Comparison of ENCODE assay signal across 10 cellular contexts in the genomic region with DNA sequence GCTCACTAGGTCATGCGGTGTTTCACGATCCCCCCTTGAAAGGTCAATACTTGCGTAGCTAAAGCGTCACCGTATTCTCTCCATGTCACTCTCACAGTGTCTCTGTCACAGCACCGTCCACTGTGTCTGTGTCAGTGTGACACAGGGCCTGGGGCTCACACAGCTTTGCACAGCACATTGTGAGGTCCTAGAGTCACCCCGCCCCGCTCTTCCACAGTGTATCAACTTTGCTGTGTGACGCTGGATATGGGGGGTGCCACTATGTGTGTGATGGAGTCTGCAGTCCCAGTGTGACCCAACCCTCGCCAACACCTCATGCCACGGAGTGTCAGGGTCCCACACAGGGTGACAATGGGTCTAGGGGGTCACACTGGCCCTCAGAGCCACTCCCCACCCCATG. TPM values are rescaled to one million over a fixed set of nuclear protein-coding genes. Genes with fewer than 3 reads are reported as not detected.
A peak's percentile ranks its signal among the peaks of the same experiment; 100 is the strongest.
DNase-seq lines count a peak whose midpoint lies in the region; ATAC-seq and TF ChIP-seq lines count a peak whose summit lies in the region.
"Had no signal": no experiment of that assay in that cellular context is flagged by ENCODE, and none has a peak within 500 bp of the region (broad histone marks: within the 10 kb centered on the region; RNA-seq: fewer than 3 reads in every experiment).

No MANE protein-coding gene starts in this region.

- intact Hi-C loops in colonic mucosa (cut with DNase I), result loop anchor here (10.0 kb wide), 1 partner anchor 56 kb away; no protein-coding TSS in a partner anchor

- TF ChIP-seq CTCF in colonic mucosa (IDR thresholded peaks at IDR 0.05) (no peak), type B pancreatic cell (conservative IDR thresholded peaks at IDR 0.05) (no peak), foreskin keratinocyte (conservative IDR thresholded peaks at IDR 0.05) (no peak)

- H3K36me3 ChIP-seq in colonic mucosa (no peaks in the 10 kb centered on the region), mesodermal cell (ENCODE audit: control insufficient read depth, insufficient read depth, low read length) (no peaks in the 10 kb centered on the region)
- H3K36me3 ChIP-seq: SJCRH30 had no signal

- peaks cover 60% of the 10 kb centered on the region for H3K27me3 Mint-ChIP-seq in activated T-cell treated with anti-CD3 and anti-CD28 coated beads, Interleukin-2, amount 50 U/mL, for 24 hours
- peaks cover 68% of the 10 kb centered on the region for H3K27me3 Mint-ChIP-seq in type B pancreatic cell

- H3K36me3 Mint-ChIP-seq in activated T-cell treated with anti-CD3 and anti-CD28 coated beads, Interleukin-2, amount 50 U/mL, for 24 hours (ENCODE audit: low read depth), result no peaks in the 10 kb centered on the region
- H3K36me3 Mint-ChIP-seq in type B pancreatic cell, result no peaks in the 10 kb centered on the region

- H3K9me3 ChIP-seq in colonic mucosa (no peaks in the 10 kb centered on the region), mesodermal cell (ENCODE audit: control insufficient read depth, low read length) (no peaks in the 10 kb centered on the region)
- H3K9me3 ChIP-seq: body of pancreas, SJCRH30 had no signal

- DNase-seq in activated T-cell treated with anti-CD3 and anti-CD28 coated beads, Interleukin-2, amount 50 U/mL, for 24 hours, result no peak
- no peak for DNase-seq in activated T-cell treated with anti-CD3 and anti-CD28 coated beads, Interleukin-2, amount 50 U/mL, for 48 hours
- DNase-seq in colonic mucosa (no peak), type B pancreatic cell (ENCODE audit: extremely low spot score, unreplicated experiment) (no peak), NCI-H345 treated with DMSO at 0.1 percent for 48 hours (lab: John Stamatoyannopoulos, UW; ENCODE audit: unreplicated experiment) (no peak), foreskin keratinocyte (no peak), medulla oblongata (ENCODE audit: extremely low spot score) (no peak)
- DNase-seq: SJCRH30 had no signal

- H3K4me3 ChIP-seq in colonic mucosa (peak overlapping the region; percentile 56), mesodermal cell (ENCODE audit: extremely low read depth, insufficient read depth, low read length, poor library complexity, severe bottlenecking) (peak overlapping the region; percentile 39)
- H3K4me3 ChIP-seq: SJCRH30 had no signal

- peaks cover 6% of the 10 kb centered on the region for H3K4me1 Mint-ChIP-seq in activated T-cell treated with anti-CD3 and anti-CD28 coated beads, Interleukin-2, amount 50 U/mL, for 24 hours (ENCODE audit: low read depth)
- H3K4me1 Mint-ChIP-seq in type B pancreatic cell (ENCODE audit: unreplicated experiment), result no peaks in the 10 kb centered on the region

- H3K27ac Mint-ChIP-seq in activated T-cell treated with anti-CD3 and anti-CD28 coated beads, Interleukin-2, amount 50 U/mL, for 24 hours, result no peak overlapping the region
- H3K27ac Mint-ChIP-seq in type B pancreatic cell, result no peak overlapping the region

- H3K4me1 ChIP-seq in colonic mucosa (no peaks in the 10 kb centered on the region), mesodermal cell (ENCODE audit: control insufficient read depth, insufficient read depth, low read length, poor library complexity, severe bottlenecking) (no peaks in the 10 kb centered on the region), foreskin keratinocyte (no peaks in the 10 kb centered on the region)
- H3K4me1 ChIP-seq: SJCRH30 had no signal

- ATAC-seq in foreskin keratinocyte, result no peak

- peak overlapping the region; percentile 57 for H3K4me3 Mint-ChIP-seq in activated T-cell treated with anti-CD3 and anti-CD28 coated beads, Interleukin-2, amount 50 U/mL, for 24 hours
- H3K4me3 Mint-ChIP-seq in type B pancreatic cell, result peak overlapping the region; percentile 82

- H3K9ac ChIP-seq in colonic mucosa (ENCODE audit: low read depth in 2 of 2, low read length in 2 of 2), result peak overlapping the region in 1 of 2 donors; percentile 55

- 83 to 86% methylated on average over 8 to 9 of the region's 11 CpGs for WGBS in mesodermal cell (ENCODE audit: insufficient coverage in 2 of 2), 2 experiments

- H3K27me3 ChIP-seq in colonic mucosa (no peaks in the 10 kb centered on the region), foreskin keratinocyte (peaks cover 29% of the 10 kb centered on the region)
- H3K27me3 ChIP-seq: body of pancreas, SJCRH30 had no signal

- H3K27ac ChIP-seq in colonic mucosa (no peak overlapping the region), mesodermal cell (ENCODE audit: low read depth, low read length, severe bottlenecking) (no peak overlapping the region), foreskin keratinocyte (no peak overlapping the region)
- H3K27ac ChIP-seq: body of pancreas, SJCRH30 had no signal

- peaks cover 2% of the 10 kb centered on the region for H3K9me3 Mint-ChIP-seq in activated T-cell treated with anti-CD3 and anti-CD28 coated beads, Interleukin-2, amount 50 U/mL, for 24 hours
- H3K9me3 Mint-ChIP-seq in type B pancreatic cell, result peaks cover 9% of the 10 kb centered on the region

RNA-seq across cellular contexts. Expression of gene P4HA3, which starts 0.6 kb away (rescaled TPM):
- total RNA-seq in colonic mucosa (under 1 TPM; 0.12 to 0.85 TPM), type B pancreatic cell (ENCODE audit: low replicate concordance) (0.17 and 0.34 TPM in 2 replicates), foreskin keratinocyte (0.63 and 0.85 TPM in 2 replicates)
- polyA plus RNA-seq in mesodermal cell (2013, experiment 1 of 2), result 0.41 TPM
- not detected for polyA plus RNA-seq in mesodermal cell (2013, experiment 2 of 2)
- 0.64 and 0.95 TPM in 2 replicates for polyA plus RNA-seq in foreskin keratinocyte
- total RNA-seq: body of pancreas, SJCRH30 had no signal
